In the genomic region with DNA sequence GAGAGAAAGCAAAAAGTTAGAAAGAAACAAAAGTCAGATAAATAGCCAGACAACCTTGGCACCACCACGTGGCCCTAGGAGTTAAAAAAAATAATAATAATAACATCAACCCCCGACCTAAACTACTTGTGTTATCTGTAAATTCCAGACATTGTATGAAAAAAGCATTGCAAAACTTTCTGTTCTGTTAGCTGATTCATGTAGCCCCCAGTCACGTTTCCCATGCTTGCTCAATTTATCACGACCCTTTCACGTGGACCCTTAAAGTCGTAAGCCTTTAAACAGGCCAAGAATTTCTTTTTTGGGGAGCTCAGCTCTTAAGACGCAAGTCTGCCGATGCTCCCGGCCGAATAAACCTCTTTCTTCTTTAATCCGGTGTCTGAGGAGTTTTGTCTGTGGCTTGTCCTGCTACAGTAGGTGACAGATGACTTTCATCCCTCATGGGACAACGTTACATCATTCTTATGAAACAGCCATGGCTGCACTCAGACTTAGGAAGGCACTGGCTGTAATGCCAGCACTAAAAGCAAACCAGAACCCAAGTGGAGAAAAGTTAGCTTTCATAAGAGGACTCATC, we compare ENCODE assay signal across 8 cellular contexts. TPM values are rescaled to one million over a fixed set of nuclear protein-coding genes. Genes with fewer than 3 reads are reported as not detected.
A peak's percentile ranks its signal among the peaks of the same experiment; 100 is the strongest.
DNase-seq lines count a peak whose midpoint lies in the region; ATAC-seq and TF ChIP-seq lines count a peak whose summit lies in the region.

No MANE protein-coding gene starts in this region.

- TF ChIP-seq CTCF in PC-3 (conservative IDR thresholded peaks at IDR 0.05; ENCODE audit: low read depth, low read length), result no peak
- no peak for TF ChIP-seq CTCF in vagina (IDR thresholded peaks at IDR 0.05)

- peak overlapping the region; percentile 98 for H3K4me2 ChIP-seq in PC-3 (ENCODE audit: low read length)
- H3K4me2 ChIP-seq in mesendoderm (ENCODE audit: low read length), result peak overlapping the region; percentile 85

- DNase-seq in activated naive CD4-positive, alpha-beta T cell treated with anti-CD3 and anti-CD28 coated beads, Interleukin-2, amount 10 ng/mL, durations not matched to agents 7 days and 5 days, result peak; percentile 45
- no peak for DNase-seq in activated naive CD4-positive, alpha-beta T cell (lab: John Stamatoyannopoulos, UW)
- DNase-seq in PC-3 (no peak), mesendoderm (peak; percentile 60), vagina (ENCODE audit: extremely low spot score in 2 of 2) (no peak), NCI-H2107 (lab: John Stamatoyannopoulos, UW) (no peak)

- peak overlapping the region; percentile 87 for H2BK5ac ChIP-seq in mesendoderm (ENCODE audit: low read length)

- H2AK5ac ChIP-seq in mesendoderm (ENCODE audit: low read length), result peak overlapping the region; percentile 72

- peak overlapping the region; percentile 97 for H2AFZ ChIP-seq in PC-3 (ENCODE audit: low read length)

- H3K79me1 ChIP-seq in mesendoderm (ENCODE audit: low read length), result peaks cover 10% of the 10 kb centered on the region

- no peaks in the 10 kb centered on the region for H3F3A ChIP-seq in PC-3 (ENCODE audit: low read length, unreplicated experiment)

- H2BK120ac ChIP-seq in mesendoderm (ENCODE audit: low read depth, low read length), result no peak overlapping the region

- peaks cover 4% of the 10 kb centered on the region for H3K27me3 Mint-ChIP-seq in activated naive CD4-positive, alpha-beta T cell treated with anti-CD3 and anti-CD28 coated beads, Interleukin-2, amount 10 ng/mL, durations not matched to agents 7 days and 5 days

- intact Hi-C loops in PC-3 (cut with micrococcal nuclease) (no loop called here), vagina (cut with DNase I) (no loop called here)

- H3K23ac ChIP-seq in mesendoderm (ENCODE audit: low read length), result no peak overlapping the region

- no peaks in the 10 kb centered on the region for H3K9me3 ChIP-seq in PC-3 (ENCODE audit: low read length)
- no peaks in the 10 kb centered on the region for H3K9me3 ChIP-seq in vagina

- H3K4me1 ChIP-seq in PC-3 (ENCODE audit: insufficient read depth, low read length) (peaks cover 23% of the 10 kb centered on the region), mesendoderm (ENCODE audit: control insufficient read depth, low read depth, low read length) (peaks cover 8% of the 10 kb centered on the region), vagina (peaks cover 78% of the 10 kb centered on the region)

- TF ChIP-seq POLR2A in vagina (IDR thresholded peaks at IDR 0.05), result no peak

- WGBS in mesendoderm (ENCODE audit: extremely low coverage, insufficient coverage, low lambda C conversion rate), result no CpG with 5 or more reads among the region's 12 CpGs

- peaks cover 65% of the 10 kb centered on the region for H3K79me2 ChIP-seq in PC-3 (ENCODE audit: low read length)
- H3K79me2 ChIP-seq in mesendoderm (ENCODE audit: control insufficient read depth, insufficient read depth, low read length), result peaks cover 29% of the 10 kb centered on the region

- no peaks in the 10 kb centered on the region for H3K36me3 ChIP-seq in PC-3 (ENCODE audit: low read depth, low read length)
- H3K36me3 ChIP-seq in mesendoderm (ENCODE audit: control insufficient read depth, insufficient read depth, low read length), result no peaks in the 10 kb centered on the region
- H3K36me3 ChIP-seq in vagina, result no peaks in the 10 kb centered on the region

- H3K4ac ChIP-seq in mesendoderm (ENCODE audit: low read depth, low read length), result peak overlapping the region; percentile 41

- no peak overlapping the region for H4K8ac ChIP-seq in mesendoderm (ENCODE audit: low read depth, low read length)

- H3K4me1 Mint-ChIP-seq in activated naive CD4-positive, alpha-beta T cell treated with anti-CD3 and anti-CD28 coated beads, Interleukin-2, amount 10 ng/mL, durations not matched to agents 7 days and 5 days, result peaks cover 76% of the 10 kb centered on the region

- TSS peak; percentile 91 for BruUV-seq in PC-3 (replicated peaks; lab: Mats Ljungman, UMichigan)

- peak overlapping the region; percentile 96 for H3K56ac ChIP-seq in mesendoderm (ENCODE audit: low read length)

- no peaks in the 10 kb centered on the region for H3K9me2 ChIP-seq in PC-3 (replicated peaks; ENCODE audit: low read length)

- CTCF ChIA-PET in activated naive CD4-positive, alpha-beta T cell treated with anti-CD3 and anti-CD28 coated beads, Interleukin-2, amount 10 ng/mL, durations not matched to agents 7 days and 5 days (lab: Charles Lee), result interaction anchor here (1.1 kb wide), 1 partner anchor 11 kb away, joined by 3 read pairs; no protein-coding TSS in a partner anchor
- CTCF ChIA-PET in PC-3 (lab: Charles Lee), result no interaction called here

- H3K4me3 ChIP-seq in PC-3 (ENCODE audit: low read length), result peak overlapping the region; percentile 100
- H3K4me3 ChIP-seq in mesendoderm (ENCODE audit: low read length), result peak overlapping the region; percentile 82
- H3K4me3 ChIP-seq in vagina, result peak overlapping the region; percentile 91 to 96

- H3K18ac ChIP-seq in mesendoderm (ENCODE audit: low read length), result no peak overlapping the region

- H3K27ac Mint-ChIP-seq in activated naive CD4-positive, alpha-beta T cell treated with anti-CD3 and anti-CD28 coated beads, Interleukin-2, amount 10 ng/mL, durations not matched to agents 7 days and 5 days, result peak overlapping the region; percentile 95

- POLR2A ChIA-PET in PC-3 (lab: Charles Lee; ENCODE audit: unreplicated experiment), result no interaction called here

- peaks cover 5% of the 10 kb centered on the region for H3K9me3 Mint-ChIP-seq in activated naive CD4-positive, alpha-beta T cell treated with anti-CD3 and anti-CD28 coated beads, Interleukin-2, amount 10 ng/mL, durations not matched to agents 7 days and 5 days

- ATAC-seq in HG02943 (IDR thresholded peaks at IDR 0.05; ENCODE audit: low read depth, unreplicated experiment) (peak; percentile 19), PC-3 (no peak)

- H2BK15ac ChIP-seq in mesendoderm (replicated peaks; ENCODE audit: low read depth), result no peak overlapping the region

- peak overlapping the region; percentile 90 for H3K4me3 Mint-ChIP-seq in activated naive CD4-positive, alpha-beta T cell treated with anti-CD3 and anti-CD28 coated beads, Interleukin-2, amount 10 ng/mL, durations not matched to agents 7 days and 5 days

- H3K36me3 Mint-ChIP-seq in activated naive CD4-positive, alpha-beta T cell treated with anti-CD3 and anti-CD28 coated beads, Interleukin-2, amount 10 ng/mL, durations not matched to agents 7 days and 5 days, result peaks cover 19% of the 10 kb centered on the region

- H4K5ac ChIP-seq in mesendoderm (ENCODE audit: low read length), result peak overlapping the region; percentile 77

- peak overlapping the region; percentile 84 for H3K9ac ChIP-seq in PC-3 (ENCODE audit: low read length)
- peak overlapping the region; percentile 86 for H3K9ac ChIP-seq in mesendoderm (ENCODE audit: low read length)

- peaks cover 11% of the 10 kb centered on the region; the same call in 1 of the 2 replicates for H4K20me1 ChIP-seq in PC-3 (ENCODE audit: low read length)

- peak overlapping the region; percentile 78 for H3K27ac ChIP-seq in PC-3 (ENCODE audit: low read length)
- peak overlapping the region; percentile 96 for H3K27ac ChIP-seq in cingulate gyrus (ENCODE audit: low read depth, low read length)
- peak overlapping the region; percentile 80 for H3K27ac ChIP-seq in mesendoderm (ENCODE audit: low read depth, low read length)
- H3K27ac ChIP-seq in vagina, result peak overlapping the region; percentile 77

- no peaks in the 10 kb centered on the region for H3K27me3 ChIP-seq in PC-3 (ENCODE audit: low read length)
- no peaks in the 10 kb centered on the region for H3K27me3 ChIP-seq in mesendoderm (ENCODE audit: insufficient read depth, low read length, poor library complexity)
- H3K27me3 ChIP-seq in vagina, result no peaks in the 10 kb centered on the region

RNA-seq across cellular contexts. Expression of gene ACOX3, which starts 0.5 kb away (rescaled TPM):
- total RNA-seq in PC-3 (2014; rRNA removed) (12.2 and 13.0 TPM in 2 replicates), vagina (46.9 TPM)
- 5.6 TPM for polyA plus RNA-seq in mesendoderm (2013, experiment 1 of 2)
- 5.5 TPM for polyA plus RNA-seq in mesendoderm (2013, experiment 2 of 2)

RNA-seq across cellular contexts. Expression of gene TRMT44, which starts 0.6 kb away (rescaled TPM):
- total RNA-seq in PC-3 (2014; rRNA removed) (13.3 and 15.3 TPM in 2 replicates), vagina (19.2 TPM)
- 9.4 TPM for polyA plus RNA-seq in mesendoderm (2013, experiment 1 of 2)
- 8.5 TPM for polyA plus RNA-seq in mesendoderm (2013, experiment 2 of 2)

Comparison
In these comparisons a context has a peak if more than half of its experiments do, and no peak if none do; other contexts are left out.
1. DNase-seq: peak in activated naive CD4-positive, alpha-beta T cell treated with anti-CD3 and anti-CD28 coated beads, Interleukin-2, amount 10 ng/mL, durations not matched to agents 7 days and 5 days (single experiment) and mesendoderm (single experiment); none in activated naive CD4-positive, alpha-beta T cell (0 of 4), PC-3 (single experiment), vagina (0 of 2) and NCI-H2107 (single experiment).
2. Peak in every context shown above with its lines, with median percentiles within 50 percentile points of each other: H3K27ac ChIP-seq and H3K4me3 ChIP-seq.